ENCODE assay signal across 8 cellular contexts in the genomic region with DNA sequence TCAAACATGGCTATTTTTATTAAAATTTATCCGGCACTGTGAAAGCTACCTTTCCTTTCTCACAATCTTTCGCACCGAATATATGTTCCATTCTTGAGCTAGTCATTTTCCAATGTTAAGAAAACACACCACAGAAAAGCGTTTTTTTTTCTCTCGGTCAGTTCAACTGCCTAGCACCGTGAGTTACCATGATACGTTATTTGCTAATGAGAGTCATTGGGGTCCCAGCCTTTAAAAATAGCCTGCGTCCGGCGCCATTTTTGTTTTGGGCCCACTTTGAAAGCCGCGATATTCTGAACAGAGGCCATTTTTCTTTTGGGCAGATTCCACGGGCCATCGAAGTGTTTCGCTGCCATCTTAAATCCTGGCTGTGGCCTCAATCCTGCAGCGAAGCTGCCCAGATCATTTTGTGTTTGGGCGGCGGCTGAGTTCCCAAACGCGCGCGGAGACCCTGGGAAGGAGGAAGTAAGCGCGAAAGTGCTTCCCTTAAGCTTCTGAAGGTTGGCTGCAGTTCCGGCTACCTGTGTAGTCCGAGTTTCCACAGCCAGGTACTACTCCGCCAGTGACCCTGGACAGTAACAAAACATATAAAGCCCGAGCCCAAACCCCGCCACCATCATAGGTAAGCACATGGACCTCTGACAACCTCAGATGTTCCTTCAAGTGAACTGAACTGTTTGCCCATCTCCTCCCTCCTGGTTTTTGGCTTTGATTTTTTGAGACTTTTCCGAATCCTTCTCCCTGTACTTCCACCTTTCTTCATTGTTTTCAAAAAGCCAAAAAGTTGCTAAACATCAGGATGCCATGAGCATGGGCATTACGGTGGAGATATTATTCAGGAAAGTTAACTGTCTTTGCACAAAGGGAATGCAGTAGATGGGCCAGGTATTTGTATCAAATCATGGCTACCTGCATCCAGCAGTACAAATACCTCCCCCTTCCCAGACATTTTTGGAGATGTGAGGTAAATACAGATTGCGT. TPM values are rescaled to one million over a fixed set of nuclear protein-coding genes. Genes with fewer than 3 reads are reported as not detected.
DNase-seq lines count a peak whose midpoint lies in the region; ATAC-seq, FAIRE-seq and TF ChIP-seq lines count a peak whose summit lies in the region.

A gene (plus strand): TSS at position 474 of the 981 bp plus-strand sequence. CDS start 22,900 bp downstream, outside the sequence.

- CTCF ChIA-PET in RWPE1 (lab: Yijun Ruan, JAX), result interaction anchor here (0.6 kb wide), 1 partner anchor 220 kb away, joined by 3 read pairs; no protein-coding TSS in a partner anchor

- no peaks in the 10 kb centered on the region for H3K27me3 Mint-ChIP-seq in naive thymus-derived CD8-positive, alpha-beta T cell

- H3K27ac ChIP-seq in RWPE1, result peak within 1 kb of the TSS; percentile 97

- peak; percentile 97 for DNase-seq in ELF-1 (ENCODE audit: low read depth, low spot score)
- peak; percentile 53 for DNase-seq in H54 (ENCODE audit: insufficient read length, low spot score)
- DNase-seq in LoVo (ENCODE audit: low spot score), result peak; percentile 96
- DNase-seq in RWPE1 (ENCODE audit: low spot score), result peak; percentile 83
- DNase-seq in activated T-helper 9 cell treated with anti-CD3 and anti-CD28 coated beads, Interleukin-2, amount 50 U/mL, for 16 hours (ENCODE audit: low read depth), result peak; percentile 72
- peak; percentile 97 for DNase-seq in fibroblast of peridontal ligament (ENCODE audit: extremely low read depth)
- peak; percentile 53 to 90 (median 80) for DNase-seq in naive thymus-derived CD8-positive, alpha-beta T cell
- peak; percentile 61 to 89 (median 74) for DNase-seq in stimulated activated naive CD4-positive, alpha-beta T cell (lab: John Stamatoyannopoulos, UW)

- FAIRE-seq in H54 (lab: Jason Lieb, UNC), result peak; percentile 11

- no peak for TF ChIP-seq CTCF in RWPE1 (conservative IDR thresholded peaks at IDR 0.05; ENCODE audit: low read depth)

- H3K4me3 Mint-ChIP-seq in naive thymus-derived CD8-positive, alpha-beta T cell, result peak within 1 kb of the TSS; percentile 89 to 96 (median 94)

- POLR2A ChIA-PET in RWPE1 (lab: Yijun Ruan, JAX; ENCODE audit: low non-redundant PET), result no interaction called here
- POLR2A ChIA-PET in naive thymus-derived CD8-positive, alpha-beta T cell (lab: Charles Lee), result interaction anchor here (0.7 to 3.0 kb wide), 6 partner anchors 9 to 400 kb away, joined by 3 to 9 read pairs (median 4); a partner anchor contains a TSS

- peaks cover 0 to 2% (median 0%) of the 10 kb centered on the region in 9 donors for H3K9me3 Mint-ChIP-seq in naive thymus-derived CD8-positive, alpha-beta T cell

- H3K36me3 Mint-ChIP-seq in naive thymus-derived CD8-positive, alpha-beta T cell, result peaks cover 0 to 4% (median 0%) of the 10 kb centered on the region in 3 donors

- TF ChIP-seq POLR2A in H54 (IDR thresholded peaks at IDR 0.05; ENCODE audit: low read depth, low read length), result peak; percentile 51

- H3K4me1 Mint-ChIP-seq in naive thymus-derived CD8-positive, alpha-beta T cell, result peaks cover 26 to 48% (median 41%) of the 10 kb centered on the region in 4 donors

- peak within 1 kb of the TSS; percentile 91 to 98 (median 96) for H3K27ac Mint-ChIP-seq in naive thymus-derived CD8-positive, alpha-beta T cell

- peak; percentile 63 to 71 for ATAC-seq in naive thymus-derived CD8-positive, alpha-beta T cell

RNA-seq across cellular contexts. Expression of the gene that starts here (rescaled TPM):
- 1 to 10 TPM; 6.1 to 6.3 TPM for total RNA-seq in naive thymus-derived CD8-positive, alpha-beta T cell
- polyA plus RNA-seq in naive thymus-derived CD8-positive, alpha-beta T cell, result 1 to 10 TPM; 1.5 to 2.5 (median 1.6) TPM

Comparison
In these comparisons a context has a peak if more than half of its experiments do, and no peak if none do; other contexts are left out.
1. Peak in every context shown above with its lines: DNase-seq, ATAC-seq and H3K27ac ChIP-seq.